1 cellular context compared by ENCODE assay signal in the genomic region with DNA sequence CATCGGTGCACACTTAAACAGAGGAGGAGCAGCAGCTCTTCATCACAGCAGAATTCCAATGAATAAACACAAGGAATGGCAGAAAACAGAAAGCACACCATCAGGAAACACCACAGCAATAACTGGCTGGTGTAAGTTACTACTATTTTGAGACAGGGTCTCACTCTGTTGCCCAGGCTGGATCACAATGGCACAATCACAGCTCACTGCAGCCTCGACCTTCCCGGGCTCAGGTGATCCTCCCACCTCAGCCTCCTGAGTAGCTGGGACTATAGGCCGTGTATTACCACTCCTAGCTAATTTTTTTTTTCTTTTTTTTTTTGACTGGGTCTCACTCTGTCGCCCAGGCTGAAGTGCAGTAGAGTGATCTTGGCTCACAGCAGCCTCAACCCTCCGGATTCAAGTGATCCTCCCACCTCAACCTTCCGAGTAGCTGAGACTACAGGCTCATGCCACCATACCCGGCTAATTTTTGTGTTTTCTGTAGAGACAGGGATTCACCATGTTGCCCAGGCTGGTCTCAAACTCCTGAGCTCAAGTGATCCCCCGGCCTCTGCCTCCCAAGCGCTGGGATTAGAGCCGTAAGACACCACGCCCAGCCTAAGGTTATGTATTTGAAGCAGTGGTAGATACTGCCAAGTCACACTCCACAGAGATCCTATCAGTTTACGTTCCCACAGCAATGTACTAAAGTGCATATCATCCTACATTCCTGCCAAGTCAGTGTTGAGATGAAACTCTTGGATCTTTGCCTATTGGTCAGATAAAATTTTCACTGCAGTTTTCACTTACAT.
TF ChIP-seq lines count a peak whose summit lies in the region.

No MANE protein-coding gene starts in this region.

TF ChIP-seq in HepG2, 621 proteins besides CTCF, POLR2A, EP300 and RAD21 (continued from another document and continues in another):
- TF ChIP-seq, protein P1, sequence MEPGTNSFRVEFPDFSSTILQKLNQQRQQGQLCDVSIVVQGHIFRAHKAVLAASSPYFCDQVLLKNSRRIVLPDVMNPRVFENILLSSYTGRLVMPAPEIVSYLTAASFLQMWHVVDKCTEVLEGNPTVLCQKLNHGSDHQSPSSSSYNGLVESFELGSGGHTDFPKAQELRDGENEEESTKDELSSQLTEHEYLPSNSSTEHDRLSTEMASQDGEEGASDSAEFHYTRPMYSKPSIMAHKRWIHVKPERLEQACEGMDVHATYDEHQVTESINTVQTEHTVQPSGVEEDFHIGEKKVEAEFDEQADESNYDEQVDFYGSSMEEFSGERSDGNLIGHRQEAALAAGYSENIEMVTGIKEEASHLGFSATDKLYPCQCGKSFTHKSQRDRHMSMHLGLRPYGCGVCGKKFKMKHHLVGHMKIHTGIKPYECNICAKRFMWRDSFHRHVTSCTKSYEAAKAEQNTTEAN (CRISPR knock-in tag; conservative IDR thresholded peaks at IDR 0.05) = no peak
- TF ChIP-seq, protein P2, sequence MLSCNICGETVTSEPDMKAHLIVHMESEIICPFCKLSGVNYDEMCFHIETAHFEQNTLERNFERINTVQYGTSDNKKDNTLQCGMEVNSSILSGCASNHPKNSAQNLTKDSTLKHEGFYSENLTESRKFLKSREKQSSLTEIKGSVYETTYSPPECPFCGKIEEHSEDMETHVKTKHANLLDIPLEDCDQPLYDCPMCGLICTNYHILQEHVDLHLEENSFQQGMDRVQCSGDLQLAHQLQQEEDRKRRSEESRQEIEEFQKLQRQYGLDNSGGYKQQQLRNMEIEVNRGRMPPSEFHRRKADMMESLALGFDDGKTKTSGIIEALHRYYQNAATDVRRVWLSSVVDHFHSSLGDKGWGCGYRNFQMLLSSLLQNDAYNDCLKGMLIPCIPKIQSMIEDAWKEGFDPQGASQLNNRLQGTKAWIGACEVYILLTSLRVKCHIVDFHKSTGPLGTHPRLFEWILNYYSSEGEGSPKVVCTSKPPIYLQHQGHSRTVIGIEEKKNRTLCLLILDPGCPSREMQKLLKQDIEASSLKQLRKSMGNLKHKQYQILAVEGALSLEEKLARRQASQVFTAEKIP (CRISPR knock-in tag; IDR thresholded peaks at IDR 0.05; ENCODE audit: borderline replicate concordance) = no peak
- no peak for TF ChIP-seq HOXA9 (CRISPR knock-in tag; IDR thresholded peaks at IDR 0.05; ENCODE audit: borderline replicate concordance)
- no peak for TF ChIP-seq ZNF124 (CRISPR knock-in tag; IDR thresholded peaks at IDR 0.05)
- TF ChIP-seq ZNF674 (CRISPR knock-in tag; IDR thresholded peaks at IDR 0.05; ENCODE audit: low read depth) = no peak
- peak; percentile 33; the same call in 1 of the 2 replicates for TF ChIP-seq KAT7 (CRISPR knock-in tag; IDR thresholded peaks at IDR 0.05; ENCODE audit: borderline replicate concordance)
- TF ChIP-seq IKZF4 (CRISPR knock-in tag; IDR thresholded peaks at IDR 0.05; ENCODE audit: borderline replicate concordance, low read depth, not compliant biosample characterization) = no peak
- TF ChIP-seq ZNF30 (CRISPR knock-in tag; IDR thresholded peaks at IDR 0.05) = no peak
- no peak for TF ChIP-seq ZBTB8A (CRISPR knock-in tag; IDR thresholded peaks at IDR 0.05; ENCODE audit: borderline replicate concordance, low read depth)
- TF ChIP-seq, protein P3, sequence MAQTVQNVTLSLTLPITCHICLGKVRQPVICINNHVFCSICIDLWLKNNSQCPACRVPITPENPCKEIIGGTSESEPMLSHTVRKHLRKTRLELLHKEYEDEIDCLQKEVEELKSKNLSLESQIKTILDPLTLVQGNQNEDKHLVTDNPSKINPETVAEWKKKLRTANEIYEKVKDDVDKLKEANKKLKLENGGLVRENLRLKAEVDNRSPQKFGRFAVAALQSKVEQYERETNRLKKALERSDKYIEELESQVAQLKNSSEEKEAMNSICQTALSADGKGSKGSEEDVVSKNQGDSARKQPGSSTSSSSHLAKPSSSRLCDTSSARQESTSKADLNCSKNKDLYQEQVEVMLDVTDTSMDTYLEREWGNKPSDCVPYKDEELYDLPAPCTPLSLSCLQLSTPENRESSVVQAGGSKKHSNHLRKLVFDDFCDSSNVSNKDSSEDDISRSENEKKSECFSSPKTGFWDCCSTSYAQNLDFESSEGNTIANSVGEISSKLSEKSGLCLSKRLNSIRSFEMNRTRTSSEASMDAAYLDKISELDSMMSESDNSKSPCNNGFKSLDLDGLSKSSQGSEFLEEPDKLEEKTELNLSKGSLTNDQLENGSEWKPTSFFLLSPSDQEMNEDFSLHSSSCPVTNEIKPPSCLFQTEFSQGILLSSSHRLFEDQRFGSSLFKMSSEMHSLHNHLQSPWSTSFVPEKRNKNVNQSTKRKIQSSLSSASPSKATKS (CRISPR knock-in tag; IDR thresholded peaks at IDR 0.05) = no peak
- TF ChIP-seq, protein P4, sequence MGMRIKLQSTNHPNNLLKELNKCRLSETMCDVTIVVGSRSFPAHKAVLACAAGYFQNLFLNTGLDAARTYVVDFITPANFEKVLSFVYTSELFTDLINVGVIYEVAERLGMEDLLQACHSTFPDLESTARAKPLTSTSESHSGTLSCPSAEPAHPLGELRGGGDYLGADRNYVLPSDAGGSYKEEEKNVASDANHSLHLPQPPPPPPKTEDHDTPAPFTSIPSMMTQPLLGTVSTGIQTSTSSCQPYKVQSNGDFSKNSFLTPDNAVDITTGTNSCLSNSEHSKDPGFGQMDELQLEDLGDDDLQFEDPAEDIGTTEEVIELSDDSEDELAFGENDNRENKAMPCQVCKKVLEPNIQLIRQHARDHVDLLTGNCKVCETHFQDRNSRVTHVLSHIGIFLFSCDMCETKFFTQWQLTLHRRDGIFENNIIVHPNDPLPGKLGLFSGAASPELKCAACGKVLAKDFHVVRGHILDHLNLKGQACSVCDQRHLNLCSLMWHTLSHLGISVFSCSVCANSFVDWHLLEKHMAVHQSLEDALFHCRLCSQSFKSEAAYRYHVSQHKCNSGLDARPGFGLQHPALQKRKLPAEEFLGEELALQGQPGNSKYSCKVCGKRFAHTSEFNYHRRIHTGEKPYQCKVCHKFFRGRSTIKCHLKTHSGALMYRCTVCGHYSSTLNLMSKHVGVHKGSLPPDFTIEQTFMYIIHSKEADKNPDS (CRISPR knock-in tag; IDR thresholded peaks at IDR 0.05) = no peak
- TF ChIP-seq, protein P5, sequence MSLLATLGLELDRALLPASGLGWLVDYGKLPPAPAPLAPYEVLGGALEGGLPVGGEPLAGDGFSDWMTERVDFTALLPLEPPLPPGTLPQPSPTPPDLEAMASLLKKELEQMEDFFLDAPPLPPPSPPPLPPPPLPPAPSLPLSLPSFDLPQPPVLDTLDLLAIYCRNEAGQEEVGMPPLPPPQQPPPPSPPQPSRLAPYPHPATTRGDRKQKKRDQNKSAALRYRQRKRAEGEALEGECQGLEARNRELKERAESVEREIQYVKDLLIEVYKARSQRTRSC (CRISPR knock-in tag; IDR thresholded peaks at IDR 0.05; ENCODE audit: low read depth) = 0 out of 2 replicates have a peak, but pooled peaks have one; percentile 17
- no peak for TF ChIP-seq KDM6A (CRISPR knock-in tag; IDR thresholded peaks at IDR 0.05; ENCODE audit: low read depth)
- TF ChIP-seq NFE2L2 (IDR thresholded peaks at IDR 0.05; ENCODE audit: low read length) = peak; percentile 61; the same call in 1 of the 2 replicates
- 0 out of 2 replicates have a peak, but pooled peaks have one; percentile 14 for TF ChIP-seq THAP11 (CRISPR knock-in tag; IDR thresholded peaks at IDR 0.05)
- no peak for TF ChIP-seq ZNF230 (CRISPR knock-in tag; IDR thresholded peaks at IDR 0.05)
- TF ChIP-seq, protein P6, sequence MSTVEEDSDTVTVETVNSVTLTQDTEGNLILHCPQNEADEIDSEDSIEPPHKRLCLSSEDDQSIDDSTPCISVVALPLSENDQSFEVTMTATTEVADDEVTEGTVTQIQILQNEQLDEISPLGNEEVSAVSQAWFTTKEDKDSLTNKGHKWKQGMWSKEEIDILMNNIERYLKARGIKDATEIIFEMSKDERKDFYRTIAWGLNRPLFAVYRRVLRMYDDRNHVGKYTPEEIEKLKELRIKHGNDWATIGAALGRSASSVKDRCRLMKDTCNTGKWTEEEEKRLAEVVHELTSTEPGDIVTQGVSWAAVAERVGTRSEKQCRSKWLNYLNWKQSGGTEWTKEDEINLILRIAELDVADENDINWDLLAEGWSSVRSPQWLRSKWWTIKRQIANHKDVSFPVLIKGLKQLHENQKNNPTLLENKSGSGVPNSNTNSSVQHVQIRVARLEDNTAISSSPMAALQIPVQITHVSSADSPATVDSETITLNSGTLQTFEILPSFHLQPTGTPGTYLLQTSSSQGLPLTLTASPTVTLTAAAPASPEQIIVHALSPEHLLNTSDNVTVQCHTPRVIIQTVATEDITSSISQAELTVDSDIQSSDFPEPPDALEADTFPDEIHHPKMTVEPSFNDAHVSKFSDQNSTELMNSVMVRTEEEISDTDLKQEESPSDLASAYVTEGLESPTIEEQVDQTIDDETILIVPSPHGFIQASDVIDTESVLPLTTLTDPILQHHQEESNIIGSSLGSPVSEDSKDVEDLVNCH (CRISPR knock-in tag; IDR thresholded peaks at IDR 0.05) = 0 out of 2 replicates have a peak, but pooled peaks have one; percentile 43
- TF ChIP-seq, protein P7, sequence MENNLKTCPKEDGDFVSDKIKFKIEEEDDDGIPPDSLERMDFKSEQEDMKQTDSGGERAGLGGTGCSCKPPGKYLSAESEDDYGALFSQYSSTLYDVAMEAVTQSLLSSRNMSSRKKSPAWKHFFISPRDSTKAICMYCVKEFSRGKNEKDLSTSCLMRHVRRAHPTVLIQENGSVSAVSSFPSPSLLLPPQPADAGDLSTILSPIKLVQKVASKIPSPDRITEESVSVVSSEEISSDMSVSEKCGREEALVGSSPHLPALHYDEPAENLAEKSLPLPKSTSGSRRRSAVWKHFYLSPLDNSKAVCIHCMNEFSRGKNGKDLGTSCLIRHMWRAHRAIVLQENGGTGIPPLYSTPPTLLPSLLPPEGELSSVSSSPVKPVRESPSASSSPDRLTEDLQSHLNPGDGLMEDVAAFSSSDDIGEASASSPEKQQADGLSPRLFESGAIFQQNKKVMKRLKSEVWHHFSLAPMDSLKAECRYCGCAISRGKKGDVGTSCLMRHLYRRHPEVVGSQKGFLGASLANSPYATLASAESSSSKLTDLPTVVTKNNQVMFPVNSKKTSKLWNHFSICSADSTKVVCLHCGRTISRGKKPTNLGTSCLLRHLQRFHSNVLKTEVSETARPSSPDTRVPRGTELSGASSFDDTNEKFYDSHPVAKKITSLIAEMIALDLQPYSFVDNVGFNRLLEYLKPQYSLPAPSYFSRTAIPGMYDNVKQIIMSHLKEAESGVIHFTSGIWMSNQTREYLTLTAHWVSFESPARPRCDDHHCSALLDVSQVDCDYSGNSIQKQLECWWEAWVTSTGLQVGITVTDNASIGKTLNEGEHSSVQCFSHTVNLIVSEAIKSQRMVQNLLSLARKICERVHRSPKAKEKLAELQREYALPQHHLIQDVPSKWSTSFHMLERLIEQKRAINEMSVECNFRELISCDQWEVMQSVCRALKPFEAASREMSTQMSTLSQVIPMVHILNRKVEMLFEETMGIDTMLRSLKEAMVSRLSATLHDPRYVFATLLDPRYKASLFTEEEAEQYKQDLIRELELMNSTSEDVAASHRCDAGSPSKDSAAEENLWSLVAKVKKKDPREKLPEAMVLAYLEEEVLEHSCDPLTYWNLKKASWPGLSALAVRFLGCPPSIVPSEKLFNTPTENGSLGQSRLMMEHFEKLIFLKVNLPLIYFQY (CRISPR knock-in tag; IDR thresholded peaks at IDR 0.05; ENCODE audit: borderline replicate concordance) = no peak
- peak; percentile 35; the same call in 1 of the 2 replicates for TF ChIP-seq ZC3H13 (CRISPR knock-in tag; IDR thresholded peaks at IDR 0.05)
- TF ChIP-seq ZNF333 (CRISPR knock-in tag; IDR thresholded peaks at IDR 0.05; ENCODE audit: borderline replicate concordance) = 0 out of 2 replicates have a peak, but pooled peaks have one; percentile 49
- TF ChIP-seq, protein P8, sequence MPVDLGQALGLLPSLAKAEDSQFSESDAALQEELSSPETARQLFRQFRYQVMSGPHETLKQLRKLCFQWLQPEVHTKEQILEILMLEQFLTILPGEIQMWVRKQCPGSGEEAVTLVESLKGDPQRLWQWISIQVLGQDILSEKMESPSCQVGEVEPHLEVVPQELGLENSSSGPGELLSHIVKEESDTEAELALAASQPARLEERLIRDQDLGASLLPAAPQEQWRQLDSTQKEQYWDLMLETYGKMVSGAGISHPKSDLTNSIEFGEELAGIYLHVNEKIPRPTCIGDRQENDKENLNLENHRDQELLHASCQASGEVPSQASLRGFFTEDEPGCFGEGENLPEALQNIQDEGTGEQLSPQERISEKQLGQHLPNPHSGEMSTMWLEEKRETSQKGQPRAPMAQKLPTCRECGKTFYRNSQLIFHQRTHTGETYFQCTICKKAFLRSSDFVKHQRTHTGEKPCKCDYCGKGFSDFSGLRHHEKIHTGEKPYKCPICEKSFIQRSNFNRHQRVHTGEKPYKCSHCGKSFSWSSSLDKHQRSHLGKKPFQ (CRISPR knock-in tag; IDR thresholded peaks at IDR 0.05; ENCODE audit: insufficient replicate concordance) = no peak
- no peak for TF ChIP-seq PAF1 (CRISPR knock-in tag; IDR thresholded peaks at IDR 0.05)
- TF ChIP-seq ZNF329 (CRISPR knock-in tag; IDR thresholded peaks at IDR 0.05; ENCODE audit: low read depth) = no peak
- no peak for TF ChIP-seq TCF12 (IDR thresholded peaks at IDR 0.05)
- TF ChIP-seq TCF12 (CRISPR knock-in tag; IDR thresholded peaks at IDR 0.05) = no peak
- no peak for TF ChIP-seq RBM39 (IDR thresholded peaks at IDR 0.05; ENCODE audit: low read depth, low read length, poor library complexity, severe bottlenecking)
- TF ChIP-seq, protein P9, sequence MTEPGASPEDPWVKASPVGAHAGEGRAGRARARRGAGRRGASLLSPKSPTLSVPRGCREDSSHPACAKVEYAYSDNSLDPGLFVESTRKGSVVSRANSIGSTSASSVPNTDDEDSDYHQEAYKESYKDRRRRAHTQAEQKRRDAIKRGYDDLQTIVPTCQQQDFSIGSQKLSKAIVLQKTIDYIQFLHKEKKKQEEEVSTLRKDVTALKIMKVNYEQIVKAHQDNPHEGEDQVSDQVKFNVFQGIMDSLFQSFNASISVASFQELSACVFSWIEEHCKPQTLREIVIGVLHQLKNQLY (CRISPR knock-in tag; IDR thresholded peaks at IDR 0.05) = no peak
- 0 out of 2 replicates have a peak, but pooled peaks have one; percentile 49 for TF ChIP-seq ZNF3 (CRISPR knock-in tag; IDR thresholded peaks at IDR 0.05)
- no peak for TF ChIP-seq SIX4 (CRISPR knock-in tag; IDR thresholded peaks at IDR 0.05)
- TF ChIP-seq MYC (CRISPR knock-in tag; IDR thresholded peaks at IDR 0.05; ENCODE audit: borderline replicate concordance) = no peak
- TF ChIP-seq NFKB2 (CRISPR knock-in tag; IDR thresholded peaks at IDR 0.05; ENCODE audit: borderline replicate concordance) = no peak
- no peak for TF ChIP-seq MED13 (CRISPR knock-in tag; IDR thresholded peaks at IDR 0.05)
- TF ChIP-seq ZKSCAN1 (IDR thresholded peaks at IDR 0.05; ENCODE audit: low read length) = no peak
- no peak for TF ChIP-seq ZNF615 (CRISPR knock-in tag; IDR thresholded peaks at IDR 0.05; ENCODE audit: borderline replicate concordance)
- TF ChIP-seq MLLT10 (CRISPR knock-in tag; IDR thresholded peaks at IDR 0.05) = no peak
- TF ChIP-seq EEA1 (CRISPR knock-in tag; IDR thresholded peaks at IDR 0.05; ENCODE audit: borderline replicate concordance) = no peak
- TF ChIP-seq ETV5 (CRISPR knock-in tag; IDR thresholded peaks at IDR 0.05; ENCODE audit: borderline replicate concordance) = no peak
